Comparison of ENCODE assay signal across 8 cellular contexts in the genomic region with DNA sequence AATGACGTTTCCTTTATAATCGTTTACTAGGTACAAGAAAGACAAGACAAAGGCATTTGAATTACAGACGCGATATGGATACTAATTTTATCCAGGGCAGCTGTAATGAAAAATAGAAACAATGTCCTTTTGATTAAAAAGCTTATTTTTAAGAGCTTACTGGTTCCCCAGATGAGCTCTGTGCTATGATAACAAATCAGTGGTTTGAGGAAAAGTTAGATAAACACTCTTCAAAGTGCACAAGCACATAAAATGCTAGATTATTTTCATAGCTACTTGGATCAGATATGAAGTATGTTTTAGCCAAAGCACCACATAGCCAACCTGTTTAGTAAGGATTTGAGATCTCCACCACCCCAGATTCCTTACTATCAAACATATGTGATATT. TPM values are rescaled to one million over a fixed set of nuclear protein-coding genes. Genes with fewer than 3 reads are reported as not detected.
A peak's percentile ranks its signal among the peaks of the same experiment; 100 is the strongest.
DNase-seq lines count a peak whose midpoint lies in the region; ATAC-seq and TF ChIP-seq lines count a peak whose summit lies in the region.

No MANE protein-coding gene starts in this region.

- TF ChIP-seq CTCF in tibial nerve (IDR thresholded peaks at IDR 0.05), result no peak

- peaks cover 16 to 27% of the 10 kb centered on the region in 2 donors for H3K36me3 Mint-ChIP-seq in activated T-cell treated with anti-CD3 and anti-CD28 coated beads, Interleukin-2, amount 50 U/mL, for 72 hours (ENCODE audit: insufficient read depth in 2 of 2)
- H3K36me3 Mint-ChIP-seq in activated naive CD8-positive, alpha-beta T cell treated with anti-CD3 and anti-CD28 coated beads, Interleukin-2, amount 10 ng/mL, durations not matched to agents 7 days and 5 days, result peaks cover 20% of the 10 kb centered on the region

- H3K4me3 Mint-ChIP-seq in activated T-cell treated with anti-CD3 and anti-CD28 coated beads, Interleukin-2, amount 50 U/mL, for 72 hours, result peak overlapping the region; percentile 81 to 91
- peak overlapping the region; percentile 81 for H3K4me3 Mint-ChIP-seq in activated naive CD8-positive, alpha-beta T cell treated with anti-CD3 and anti-CD28 coated beads, Interleukin-2, amount 10 ng/mL, durations not matched to agents 7 days and 5 days

- peaks cover 0 to 8% (median 0%) of the 10 kb centered on the region in 3 donors for H3K36me3 ChIP-seq in tibial nerve

- peaks cover 0 to 35% (median 17%) of the 10 kb centered on the region in 4 donors for H3K4me1 ChIP-seq in tibial nerve

- 0 to 1% methylated on average over 4 of the region's 4 CpGs for WGBS in tibial nerve, 2 donors

- POLR2A ChIA-PET in activated naive CD8-positive, alpha-beta T cell treated with anti-CD3 and anti-CD28 coated beads, Interleukin-2, amount 10 ng/mL, durations not matched to agents 7 days and 5 days (lab: Charles Lee), result interaction anchor here (0.6 to 9.7 kb wide), 8 partner anchors 8 to 1092 kb away, joined by 3 to 645 read pairs (median 5); a partner anchor contains a TSS

- no peaks in the 10 kb centered on the region for H3K27me3 Mint-ChIP-seq in activated T-cell treated with anti-CD3 and anti-CD28 coated beads, Interleukin-2, amount 50 U/mL, for 72 hours (ENCODE audit: low read depth)
- peaks cover 5% of the 10 kb centered on the region for H3K27me3 Mint-ChIP-seq in activated naive CD8-positive, alpha-beta T cell treated with anti-CD3 and anti-CD28 coated beads, Interleukin-2, amount 10 ng/mL, durations not matched to agents 7 days and 5 days

- peak overlapping the region; percentile 63 to 99 (median 94) for H3K4me3 ChIP-seq in tibial nerve

- peaks cover 38% of the 10 kb centered on the region for H3K4me1 Mint-ChIP-seq in activated T-cell treated with anti-CD3 and anti-CD28 coated beads, Interleukin-2, amount 50 U/mL, for 72 hours (ENCODE audit: low read depth)
- H3K4me1 Mint-ChIP-seq in activated naive CD8-positive, alpha-beta T cell treated with anti-CD3 and anti-CD28 coated beads, Interleukin-2, amount 10 ng/mL, durations not matched to agents 7 days and 5 days, result peaks cover 30% of the 10 kb centered on the region

- peak overlapping the region; percentile 91 for H3K27ac Mint-ChIP-seq in activated T-cell treated with anti-CD3 and anti-CD28 coated beads, Interleukin-2, amount 50 U/mL, for 72 hours
- H3K27ac Mint-ChIP-seq in activated naive CD8-positive, alpha-beta T cell treated with anti-CD3 and anti-CD28 coated beads, Interleukin-2, amount 10 ng/mL, durations not matched to agents 7 days and 5 days, result peak overlapping the region; percentile 87

- H3K27ac ChIP-seq in layer of hippocampus (ENCODE audit: low read depth, low read length) (peak overlapping the region; percentile 98), tibial nerve (peak overlapping the region; percentile 90 to 99 (median 98))

- TF ChIP-seq EP300 in tibial nerve (IDR thresholded peaks at IDR 0.05), result no peak

- no peak for ATAC-seq in activated T-cell treated with anti-CD3 and anti-CD28 coated beads, Interleukin-2, amount 50 U/mL, for 72 hours (replicated peaks in 1 of 2)
- ATAC-seq in activated naive CD8-positive, alpha-beta T cell treated with anti-CD3 and anti-CD28 coated beads, Interleukin-2, amount 10 ng/mL, durations not matched to agents 7 days and 5 days (ENCODE audit: low read depth), result no peak

- H3K9me3 ChIP-seq in tibial nerve, result no peaks in the 10 kb centered on the region

- H3K27me3 ChIP-seq in layer of hippocampus (ENCODE audit: control insufficient read depth, insufficient read depth, low read length) (no peaks in the 10 kb centered on the region), tibial nerve (no peaks in the 10 kb centered on the region)

- peaks cover 0 to 3% of the 10 kb centered on the region in 2 donors for H3K9me3 Mint-ChIP-seq in activated T-cell treated with anti-CD3 and anti-CD28 coated beads, Interleukin-2, amount 50 U/mL, for 72 hours
- H3K9me3 Mint-ChIP-seq in activated naive CD8-positive, alpha-beta T cell treated with anti-CD3 and anti-CD28 coated beads, Interleukin-2, amount 10 ng/mL, durations not matched to agents 7 days and 5 days, result no peaks in the 10 kb centered on the region

- no peak for TF ChIP-seq POLR2A in tibial nerve (IDR thresholded peaks at IDR 0.05)

- DNase-seq in activated T-cell treated with anti-CD3 and anti-CD28 coated beads, Interleukin-2, amount 50 U/mL, for 72 hours, result no peak
- DNase-seq in activated T-cell treated with anti-CD3 and anti-CD28 coated beads, Interleukin-2, amount 50 U/mL, for 1 hour, result no peak
- DNase-seq in activated naive CD8-positive, alpha-beta T cell treated with anti-CD3 and anti-CD28 coated beads, Interleukin-2, amount 10 ng/mL, durations not matched to agents 7 days and 5 days, result no peak
- no peak for DNase-seq in tibial nerve (ENCODE audit: low spot score in 2 of 2)
- DNase-seq in COLO829 (ENCODE audit: low spot score), result no peak
- DNase-seq in OCI-M2 (lab: John Stamatoyannopoulos, UW; ENCODE audit: unreplicated experiment), result no peak
- no peak for DNase-seq in NCI-H2107 (lab: John Stamatoyannopoulos, UW)

RNA-seq across cellular contexts. Expression of a gene that starts 1.7 kb away (rescaled TPM):
- total RNA-seq in activated T-cell treated with anti-CD3 and anti-CD28 coated beads, Interleukin-2, amount 50 U/mL, for 72 hours, result 10 to 100 TPM; 75.9 to 90.2 TPM
- total RNA-seq in activated naive CD8-positive, alpha-beta T cell treated with anti-CD3 and anti-CD28 coated beads, Interleukin-2, amount 10 ng/mL, durations not matched to agents 7 days and 5 days, result 10 to 100 TPM; 94.4 to 99.3 TPM
- total RNA-seq in tibial nerve, result 10 to 100 TPM; 51.5 to 64.7 (median 53.2) TPM

RNA-seq across cellular contexts. Expression of a gene that starts 50.7 kb away (rescaled TPM):
- 10 to 100 TPM; 50.6 to 61.7 TPM for total RNA-seq in activated T-cell treated with anti-CD3 and anti-CD28 coated beads, Interleukin-2, amount 50 U/mL, for 72 hours
- total RNA-seq in activated naive CD8-positive, alpha-beta T cell treated with anti-CD3 and anti-CD28 coated beads, Interleukin-2, amount 10 ng/mL, durations not matched to agents 7 days and 5 days, result 10 to 100 TPM; 55.6 to 67.5 TPM
- total RNA-seq in tibial nerve, result 10 to 100 TPM; 50.8 to 97.3 (median 76.9) TPM
